13 cellular contexts compared by ENCODE assay signal in the genomic region with DNA sequence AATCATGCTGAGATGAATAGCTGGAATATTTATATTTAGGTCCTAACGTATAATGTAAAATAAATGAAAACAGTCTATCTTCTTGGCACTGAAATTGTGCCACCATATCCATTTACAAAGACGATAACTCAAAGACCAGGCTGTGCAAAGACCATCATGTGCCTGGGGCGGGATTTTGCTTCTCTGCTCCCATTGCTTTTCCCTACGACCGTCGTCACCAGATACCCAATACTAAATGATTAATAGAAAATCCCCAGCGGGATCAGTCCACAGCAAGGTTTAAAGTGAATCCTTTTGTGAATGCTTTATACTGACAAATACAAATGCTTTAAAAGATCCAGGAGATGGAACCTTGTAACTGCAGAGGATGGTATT.
A peak's percentile ranks its signal among the peaks of the same experiment; 100 is the strongest.
DNase-seq lines count a peak whose midpoint lies in the region; ATAC-seq and TF ChIP-seq lines count a peak whose summit lies in the region.
"Had no signal": no experiment of that assay in that cellular context is flagged by ENCODE, and none has a peak within 500 bp of the region (broad histone marks: within the 10 kb centered on the region; RNA-seq: fewer than 3 reads in every experiment).

No MANE protein-coding gene starts in this region.

- no peak overlapping the region for H3K27ac Mint-ChIP-seq in MCF 10A (ENCODE audit: low read depth, unreplicated experiment)
- peak overlapping the region; percentile 63 for H3K27ac Mint-ChIP-seq in type B pancreatic cell

- no peaks in the 10 kb centered on the region for H3K27me3 ChIP-seq in breast epithelium
- H3K27me3 ChIP-seq: dorsolateral prefrontal cortex, testis had no signal

- CTCF ChIA-PET in MCF 10A (lab: Yijun Ruan, JAX) = interaction anchor here (1.4 to 1.6 kb wide), 2 partner anchors 12 to 416 kb away, joined by 3 to 6 read pairs; no protein-coding TSS in a partner anchor

- no peaks in the 10 kb centered on the region for H3K36me3 ChIP-seq in breast epithelium

- H3K4me1 ChIP-seq in breast epithelium = no peaks in the 10 kb centered on the region
- H3K4me1 ChIP-seq: parathyroid adenoma, testis had no signal

- intact Hi-C loops in breast epithelium (cut with DNase I; ENCODE audit: low total_unique reads) (no loop called here), MCF 10A (cut with micrococcal nuclease) (no loop called here)

- H3K36me3 Mint-ChIP-seq in MCF 10A (ENCODE audit: insufficient read depth, unreplicated experiment) (peaks cover 6% of the 10 kb centered on the region), type B pancreatic cell (no peaks in the 10 kb centered on the region)

- TF ChIP-seq CTCF in breast epithelium (IDR thresholded peaks at IDR 0.05) (no peak), MCF 10A (IDR thresholded peaks at IDR 0.05; ENCODE audit: unreplicated experiment) (no peak), fibroblast of mammary gland (conservative IDR thresholded peaks at IDR 0.05; ENCODE audit: control insufficient read depth, insufficient read depth, low read depth, low read length) (no peak), type B pancreatic cell (conservative IDR thresholded peaks at IDR 0.05) (no peak)

- no peak overlapping the region for H3K4me3 ChIP-seq in breast epithelium
- no peak overlapping the region for H3K4me3 ChIP-seq in fibroblast of mammary gland (ENCODE audit: control insufficient read depth, low read depth, low read length)
- H3K4me3 ChIP-seq: dorsolateral prefrontal cortex, testis had no signal

- BruUV-seq in MCF 10A (replicated peaks; lab: Mats Ljungman, UMichigan) = no TSS peak

- POLR2A ChIA-PET in MCF 10A (lab: Yijun Ruan, JAX) = interaction anchor here (0.7 kb wide), 1 partner anchor 818 kb away, joined by 4 read pairs; no protein-coding TSS in a partner anchor

- DNase-seq in breast epithelium (ENCODE audit: low spot score in 2 of 2) (no peak), MCF 10A (ENCODE audit: unreplicated experiment) (no peak), NCI-H82 treated with DMSO at 0.1 percent for 48 hours (lab: John Stamatoyannopoulos, UW; ENCODE audit: unreplicated experiment) (peak; percentile 26), fibroblast of mammary gland (ENCODE audit: low read depth) (peak; percentile 47), type B pancreatic cell (ENCODE audit: extremely low spot score, unreplicated experiment) (no peak)
- DNase-seq: dorsolateral prefrontal cortex, H7, T1000, testis had no signal

- peaks cover 18% of the 10 kb centered on the region for H3K4me1 Mint-ChIP-seq in MCF 10A (ENCODE audit: insufficient read depth, unreplicated experiment)
- peaks cover 52% of the 10 kb centered on the region for H3K4me1 Mint-ChIP-seq in type B pancreatic cell (ENCODE audit: unreplicated experiment)

- TF ChIP-seq POLR2A in breast epithelium (IDR thresholded peaks at IDR 0.05) = no peak

- no peaks in the 10 kb centered on the region for H3K27me3 Mint-ChIP-seq in MCF 10A (ENCODE audit: insufficient read depth, unreplicated experiment)
- peaks cover 4% of the 10 kb centered on the region for H3K27me3 Mint-ChIP-seq in type B pancreatic cell

- peak overlapping the region; percentile 2 to 14 for H3K27ac ChIP-seq in breast epithelium
- H3K27ac ChIP-seq: dorsolateral prefrontal cortex, parathyroid adenoma, testis had no signal

- H3K9me3 ChIP-seq in breast epithelium = peaks cover 0 to under 1% of the 10 kb centered on the region in 2 donors
- H3K9me3 ChIP-seq: testis had no signal

- H3K4me3 Mint-ChIP-seq in MCF 10A (ENCODE audit: unreplicated experiment) (no peak overlapping the region), type B pancreatic cell (peak overlapping the region; percentile 28)

- H3K9me3 Mint-ChIP-seq in MCF 10A (ENCODE audit: unreplicated experiment) (peaks cover 6% of the 10 kb centered on the region), type B pancreatic cell (peaks cover 8% of the 10 kb centered on the region)

- ATAC-seq in GM18868 (IDR thresholded peaks at IDR 0.05; ENCODE audit: unreplicated experiment) = no peak
- no peak for ATAC-seq in HG02973 (IDR thresholded peaks at IDR 0.05; ENCODE audit: unreplicated experiment)
- no peak for ATAC-seq in GM19324 (IDR thresholded peaks at IDR 0.05; ENCODE audit: low FRiP score, unreplicated experiment)

Comparison
In these comparisons a context has a peak if more than half of its experiments do, and no peak if none do; other contexts are left out.
1. DNase-seq: peak in NCI-H82 treated with DMSO at 0.1 percent for 48 hours (single experiment) and fibroblast of mammary gland (single experiment); none in breast epithelium (0 of 2), MCF 10A (single experiment) and type B pancreatic cell (single experiment).